13 cellular contexts compared by ENCODE assay signal in the genomic region with DNA sequence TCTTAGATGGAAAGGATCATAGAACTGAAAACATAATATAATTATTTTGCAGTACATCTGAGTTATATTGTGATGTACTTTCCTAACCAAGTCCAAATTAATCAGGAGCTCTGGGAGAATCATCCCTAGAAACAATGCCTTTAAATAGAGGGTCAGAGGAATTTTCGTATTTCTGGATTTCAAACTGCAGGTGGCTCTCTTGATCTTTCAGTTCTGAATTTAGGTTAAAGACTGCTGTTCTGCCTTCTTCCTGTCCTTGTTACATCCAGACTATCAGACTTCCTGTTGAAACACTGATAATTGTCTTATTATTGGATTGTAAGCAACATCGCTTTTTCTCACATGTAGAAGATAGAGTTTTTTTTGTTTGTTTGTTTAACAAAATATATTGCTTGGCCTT.
DNase-seq lines count a peak whose midpoint lies in the region; ATAC-seq and TF ChIP-seq lines count a peak whose summit lies in the region.
"Had no signal": no experiment of that assay in that cellular context is flagged by ENCODE, and none has a peak within 500 bp of the region (broad histone marks: within the 10 kb centered on the region; RNA-seq: fewer than 3 reads in every experiment).

No MANE protein-coding gene starts in this region.

- CTCF ChIA-PET in CD4-positive, alpha-beta memory T cell (lab: Charles Lee; ENCODE audit: partially characterized antibody) = no interaction called here

- peaks cover 14% of the 10 kb centered on the region for H3K9me3 Mint-ChIP-seq in progenitor cell of endocrine pancreas (ENCODE audit: low read depth)
- no peaks in the 10 kb centered on the region for H3K9me3 Mint-ChIP-seq in naive thymus-derived CD8-positive, alpha-beta T cell
- no peaks in the 10 kb centered on the region for H3K9me3 Mint-ChIP-seq in CD4-positive, alpha-beta memory T cell
- H3K9me3 Mint-ChIP-seq: activated CD4-positive, alpha-beta T cell treated with anti-CD3 and anti-CD28 coated beads, Interleukin-2, amount 10 ng/mL, durations not matched to agents 24 days and 14 days had no signal

- ATAC-seq in naive thymus-derived CD8-positive, alpha-beta T cell = no peak

- H3K36me3 ChIP-seq in CD4-positive, alpha-beta memory T cell (ENCODE audit: insufficient read depth, low read length) = no peaks in the 10 kb centered on the region
- H3K36me3 ChIP-seq: tibial artery had no signal

- DNase-seq in DMS 273 (lab: John Stamatoyannopoulos, UW; ENCODE audit: unreplicated experiment) = peak; percentile 6
- no peak for DNase-seq in DMS 273 treated with DMSO at 0.1 percent for 48 hours (lab: John Stamatoyannopoulos, UW)
- DNase-seq in NCI-H2196 (lab: John Stamatoyannopoulos, UW; ENCODE audit: unreplicated experiment) = peak; percentile 1
- peak; percentile 51 for DNase-seq in dermis blood vessel endothelial cell
- no peak for DNase-seq in progenitor cell of endocrine pancreas (ENCODE audit: low spot score, unreplicated experiment)
- DNase-seq in ecto neural progenitor cell (ENCODE audit: low spot score) = no peak
- no peak for DNase-seq in naive thymus-derived CD8-positive, alpha-beta T cell
- no peak for DNase-seq in CD4-positive, alpha-beta memory T cell
- DNase-seq: activated CD4-positive, alpha-beta T cell treated with anti-CD3 and anti-CD28 coated beads, Interleukin-2, amount 10 ng/mL, durations not matched to agents 24 days and 14 days; naive B cell; PC-9; tibial artery had no signal

- H3K9me3 ChIP-seq in CD4-positive, alpha-beta memory T cell (ENCODE audit: control insufficient read depth in 1 of 2, low read length in 2 of 2) = no peaks in the 10 kb centered on the region
- H3K9me3 ChIP-seq: tibial artery had no signal

- no peaks in the 10 kb centered on the region for H3K4me1 ChIP-seq in CD4-positive, alpha-beta memory T cell (ENCODE audit: insufficient read depth, low read length)
- H3K4me1 ChIP-seq: tibial artery had no signal

- H3K36me3 Mint-ChIP-seq in progenitor cell of endocrine pancreas (ENCODE audit: insufficient read depth) = peaks cover 9% of the 10 kb centered on the region
- H3K36me3 Mint-ChIP-seq in naive thymus-derived CD8-positive, alpha-beta T cell = no peaks in the 10 kb centered on the region
- no peaks in the 10 kb centered on the region for H3K36me3 Mint-ChIP-seq in CD4-positive, alpha-beta memory T cell
- H3K36me3 Mint-ChIP-seq: naive B cell had no signal

- peaks cover 10% of the 10 kb centered on the region for H3K4me1 Mint-ChIP-seq in progenitor cell of endocrine pancreas (ENCODE audit: low read depth)
- H3K4me1 Mint-ChIP-seq in naive thymus-derived CD8-positive, alpha-beta T cell = no peaks in the 10 kb centered on the region
- H3K4me1 Mint-ChIP-seq in CD4-positive, alpha-beta memory T cell = peaks cover 0 to 4% (median 0%) of the 10 kb centered on the region in 4 donors
- H3K4me1 Mint-ChIP-seq: activated CD4-positive, alpha-beta T cell treated with anti-CD3 and anti-CD28 coated beads, Interleukin-2, amount 10 ng/mL, durations not matched to agents 24 days and 14 days; naive B cell had no signal

- POLR2A ChIA-PET in naive thymus-derived CD8-positive, alpha-beta T cell (lab: Charles Lee) = no interaction called here
- POLR2A ChIA-PET in CD4-positive, alpha-beta memory T cell (lab: Charles Lee; ENCODE audit: partially characterized antibody) = no interaction called here

- no peak overlapping the region for H3K4me3 ChIP-seq in CD4-positive, alpha-beta memory T cell (ENCODE audit: low read length in 2 of 2)
- H3K4me3 ChIP-seq: PC-9, tibial artery had no signal

- no peak overlapping the region for H3K27ac ChIP-seq in CD4-positive, alpha-beta memory T cell (ENCODE audit: low read depth, low read length)
- H3K27ac ChIP-seq: 22Rv1, PC-9, tibial artery had no signal

- peak; percentile 45 for TF ChIP-seq CTCF in progenitor cell of endocrine pancreas (IDR thresholded peaks at IDR 0.05; ENCODE audit: unreplicated experiment)

- H3K27me3 ChIP-seq in CD4-positive, alpha-beta memory T cell (ENCODE audit: insufficient read depth, low read length) = no peaks in the 10 kb centered on the region
- H3K27me3 ChIP-seq: tibial artery had no signal

- no peaks in the 10 kb centered on the region for H3K27me3 Mint-ChIP-seq in progenitor cell of endocrine pancreas
- no peaks in the 10 kb centered on the region for H3K27me3 Mint-ChIP-seq in naive thymus-derived CD8-positive, alpha-beta T cell
- no peaks in the 10 kb centered on the region for H3K27me3 Mint-ChIP-seq in CD4-positive, alpha-beta memory T cell
- H3K27me3 Mint-ChIP-seq: activated CD4-positive, alpha-beta T cell treated with anti-CD3 and anti-CD28 coated beads, Interleukin-2, amount 10 ng/mL, durations not matched to agents 24 days and 14 days; naive B cell had no signal

- H3K27ac Mint-ChIP-seq in progenitor cell of endocrine pancreas = peak overlapping the region; percentile 73
- peak overlapping the region in 1 of 10 donors; percentile 51 for H3K27ac Mint-ChIP-seq in naive thymus-derived CD8-positive, alpha-beta T cell
- H3K27ac Mint-ChIP-seq in CD4-positive, alpha-beta memory T cell = no peak overlapping the region
- H3K27ac Mint-ChIP-seq: activated CD4-positive, alpha-beta T cell treated with anti-CD3 and anti-CD28 coated beads, Interleukin-2, amount 10 ng/mL, durations not matched to agents 24 days and 14 days; naive B cell had no signal

- intact Hi-C loops in CD4-positive, alpha-beta memory T cell (cut with micrococcal nuclease) = no loop called here

- no peak overlapping the region for H3K4me3 Mint-ChIP-seq in progenitor cell of endocrine pancreas (ENCODE audit: low read depth)
- H3K4me3 Mint-ChIP-seq in naive thymus-derived CD8-positive, alpha-beta T cell = no peak overlapping the region
- no peak overlapping the region for H3K4me3 Mint-ChIP-seq in CD4-positive, alpha-beta memory T cell
- H3K4me3 Mint-ChIP-seq: activated CD4-positive, alpha-beta T cell treated with anti-CD3 and anti-CD28 coated beads, Interleukin-2, amount 10 ng/mL, durations not matched to agents 24 days and 14 days; naive B cell had no signal

Comparison
In these comparisons a context has a peak if more than half of its experiments do, and no peak if none do; other contexts are left out.
1. DNase-seq: peak in DMS 273 (single experiment), NCI-H2196 (single experiment) and dermis blood vessel endothelial cell (single experiment); none in DMS 273 treated with DMSO at 0.1 percent for 48 hours (single experiment), progenitor cell of endocrine pancreas (single experiment), ecto neural progenitor cell (single experiment), naive thymus-derived CD8-positive, alpha-beta T cell (0 of 10) and CD4-positive, alpha-beta memory T cell (0 of 5).